8 cellular contexts compared by ENCODE assay signal in genomic region chr16:22296225-22297113, GRCh38. TPM values are rescaled to one million over a fixed set of nuclear protein-coding genes. Genes with fewer than 3 reads are reported as not detected.
DNase-seq lines count a peak whose midpoint lies in the region; ATAC-seq, FAIRE-seq and TF ChIP-seq lines count a peak whose summit lies in the region.

No MANE protein-coding gene starts in this region.

- TF ChIP-seq EP300 in suprapubic skin (IDR thresholded peaks at IDR 0.05) = no peak

- no peaks in the 10 kb centered on the region for H3K9me3 ChIP-seq in astrocyte (ENCODE audit: insufficient read depth, low read depth, low read length)
- H3K9me3 ChIP-seq in left lung = no peaks in the 10 kb centered on the region
- no peaks in the 10 kb centered on the region for H3K9me3 ChIP-seq in suprapubic skin

- WGBS in suprapubic skin = 5% methylated on average over 17 of the region's 17 CpGs

- H3K4me3 ChIP-seq in astrocyte (ENCODE audit: insufficient read depth, low read depth, low read length) (peak overlapping the region; percentile 87), left lung (peak overlapping the region; percentile 45 to 98), suprapubic skin (peak overlapping the region; percentile 89)

- H3K9ac ChIP-seq in astrocyte (ENCODE audit: low read length) = peak overlapping the region; percentile 80

- H3K4me2 ChIP-seq in astrocyte (ENCODE audit: low read length) = peak overlapping the region; percentile 86

- H4K20me1 ChIP-seq in astrocyte (ENCODE audit: insufficient read depth, low read length) = peaks cover 34% of the 10 kb centered on the region

- H3K4me1 ChIP-seq in astrocyte (ENCODE audit: insufficient read depth, low read length) (no peaks in the 10 kb centered on the region), left lung (peaks cover 0 to 37% of the 10 kb centered on the region in 2 donors), suprapubic skin (peaks cover 43% of the 10 kb centered on the region)

- ATAC-seq in left lung = no peak

- peaks cover 2% of the 10 kb centered on the region for H3K36me3 Mint-ChIP-seq in astrocyte (ENCODE audit: low read depth, unreplicated experiment)

- H2AFZ ChIP-seq in astrocyte (ENCODE audit: low read depth, low read length) = peak overlapping the region; percentile 46

- DNase-seq in DMS79 treated with DMSO at 0.1 percent for 48 hours (lab: John Stamatoyannopoulos, UW) = peak; percentile 39
- DNase-seq in DMS79 (lab: John Stamatoyannopoulos, UW) = no peak
- peak; percentile 2 for DNase-seq in LoVo (ENCODE audit: low spot score)
- DNase-seq in astrocyte (ENCODE audit: low read depth) = no peak
- DNase-seq in left lung = no peak
- DNase-seq in suprapubic skin (ENCODE audit: low spot score in 2 of 2) = no peak
- no peak for DNase-seq in NCI-H1105 treated with DMSO at 0.1 percent for 48 hours (lab: John Stamatoyannopoulos, UW)
- no peak for DNase-seq in Kasumi-1 (lab: John Stamatoyannopoulos, UW)

- peak overlapping the region; percentile 26 for H3K27ac Mint-ChIP-seq in astrocyte (ENCODE audit: unreplicated experiment)

- H3K36me3 ChIP-seq in astrocyte (ENCODE audit: insufficient read depth, low read length) = no peaks in the 10 kb centered on the region
- H3K36me3 ChIP-seq in left lung = peaks cover 0 to 4% of the 10 kb centered on the region in 2 donors
- no peaks in the 10 kb centered on the region for H3K36me3 ChIP-seq in suprapubic skin

- peak overlapping the region; percentile 3 for H3K27ac ChIP-seq in astrocyte (ENCODE audit: low read depth, low read length)
- H3K27ac ChIP-seq in left lung = no peak overlapping the region
- H3K27ac ChIP-seq in suprapubic skin = peak overlapping the region; percentile 43

- peaks cover 4% of the 10 kb centered on the region for H3K4me1 Mint-ChIP-seq in astrocyte (ENCODE audit: low read depth, unreplicated experiment)

- FAIRE-seq in astrocyte (lab: Jason Lieb, UNC) = no peak

- peaks cover 28% of the 10 kb centered on the region for H3K79me2 ChIP-seq in astrocyte (ENCODE audit: insufficient read depth, low read length)

- no peaks in the 10 kb centered on the region for H3K27me3 ChIP-seq in astrocyte (ENCODE audit: insufficient read depth, low read length)
- no peaks in the 10 kb centered on the region for H3K27me3 ChIP-seq in left lung
- no peaks in the 10 kb centered on the region for H3K27me3 ChIP-seq in suprapubic skin

- TF ChIP-seq CTCF in astrocyte (IDR thresholded peaks at IDR 0.05; ENCODE audit: insufficient read depth, low read depth, low read length) = no peak
- TF ChIP-seq CTCF in left lung (IDR thresholded peaks at IDR 0.05) = no peak
- no peak for TF ChIP-seq CTCF in suprapubic skin (IDR thresholded peaks at IDR 0.05)

- TF ChIP-seq POLR2A in suprapubic skin (IDR thresholded peaks at IDR 0.05) = no peak

- H3K27me3 Mint-ChIP-seq in astrocyte (ENCODE audit: low read depth, unreplicated experiment) = no peaks in the 10 kb centered on the region

- H3K4me3 Mint-ChIP-seq in astrocyte (ENCODE audit: unreplicated experiment) = peak overlapping the region; percentile 87

- intact Hi-C loops in left lung (cut with DNase I) = loop anchor here in 1 of 2 donors (5.0 kb wide), 1 partner anchor 99 kb away; no protein-coding TSS in a partner anchor

- H3K9me3 Mint-ChIP-seq in astrocyte (ENCODE audit: unreplicated experiment) = no peaks in the 10 kb centered on the region

RNA-seq across cellular contexts. Expression of gene POLR3E, which starts 0.7 kb away (rescaled TPM):
- total RNA-seq in astrocyte = 30.3 and 32.5 TPM in 2 replicates
- 10 to 100 TPM; 29.2 to 44.3 TPM for total RNA-seq in left lung
- total RNA-seq in suprapubic skin = 100 to 1,000 TPM in 1 of 4 donors, 10 to 100 TPM in 3; 63.3 to 116 (median 89.0) TPM

Comparison
In these comparisons a context has a peak if more than half of its experiments do, and no peak if none do; other contexts are left out.
1. DNase-seq: peak in DMS79 treated with DMSO at 0.1 percent for 48 hours (single experiment) and LoVo (single experiment); none in DMS79 (single experiment), astrocyte (single experiment), left lung (0 of 2), suprapubic skin (0 of 2), NCI-H1105 treated with DMSO at 0.1 percent for 48 hours (single experiment) and Kasumi-1 (0 of 2).
2. H3K27ac ChIP-seq: peak in astrocyte (single experiment) and suprapubic skin (single experiment); none in left lung (0 of 2).
3. Peak in every context shown above with its lines, with median percentiles within 50 percentile points of each other: H3K4me3 ChIP-seq.